In genomic region chr16:78179666-78180065, GRCh38 we compare ENCODE assay signal across 27 cellular contexts.
"Had no signal": no experiment of that assay in that cellular context is flagged by ENCODE, and none has a peak within 500 bp of the region (broad histone marks: within the 10 kb centered on the region; RNA-seq: fewer than 3 reads in every experiment).

No MANE protein-coding gene starts in this region.

- H3K4me3 ChIP-seq: adrenal gland, MG63, Peyer's patch had no signal

- DNase-seq: activated CD4-positive, alpha-beta T cell treated with anti-CD3 and anti-CD28 coated beads for 48 hours; activated CD4-positive, alpha-beta T cell treated with anti-CD3 and anti-CD28 coated beads, Interleukin-2, amount 50 U/mL, for 4 hours; activated CD4-positive, CD25-positive, alpha-beta regulatory T cell treated with anti-CD3 and anti-CD28 coated beads, Interleukin-2, amount 50 U/mL, for 72 hours; activated CD8-positive, alpha-beta memory T cell treated with anti-CD3 and anti-CD28 coated beads, Interleukin-2, amount 50 U/mL, for 48 hours; activated CD8-positive, alpha-beta T cell treated with anti-CD3 and anti-CD28 coated beads, Interleukin-2, amount 10 ng/mL, durations not matched to agents 7 days and 5 days; activated naive CD4-positive, alpha-beta T cell treated with anti-CD3 and anti-CD28 coated beads, Interleukin-2, amount 50 U/mL, for 16 hours; activated naive CD8-positive, alpha-beta T cell treated with anti-CD3 and anti-CD28 coated beads, Interleukin-2, amount 10 ng/mL, durations not matched to agents 7 days and 5 days; activated T-cell treated with anti-CD3 and anti-CD28 coated beads, Interleukin-2, amount 50 U/mL, for 1 hour; adrenal gland; anterior cingulate cortex; cerebellar nuclear complex; MG63; MV-4-11; NCI-H1105 treated with DMSO at 0.1 percent for 48 hours; NCI-H1436 treated with DMSO at 0.1 percent for 48 hours; NCI-H187; NCI-H2081; NCI-H2227 treated with DMSO at 0.1 percent for 48 hours; NCI-H774; NK-92 treated with Interleukin-12 subunit alpha and Interleukin-12 subunit beta, amount 100 ng/mL, for 24 hours; OCI-M1; Peyer's patch; Right ventricle myocardium superior; T-helper 17 cell; T-helper 9 cell had no signal

- H3K36me3 ChIP-seq: adrenal gland, MG63, Peyer's patch had no signal

- H3K4me1 ChIP-seq: adrenal gland had no signal

- H3K27me3 ChIP-seq: adrenal gland, MG63, Peyer's patch had no signal

- H3K27ac ChIP-seq: adrenal gland, Peyer's patch, RWPE1 had no signal

- H3K9me3 ChIP-seq: adrenal gland, Peyer's patch had no signal

- FAIRE-seq: colon had no signal
